In the genomic region with DNA sequence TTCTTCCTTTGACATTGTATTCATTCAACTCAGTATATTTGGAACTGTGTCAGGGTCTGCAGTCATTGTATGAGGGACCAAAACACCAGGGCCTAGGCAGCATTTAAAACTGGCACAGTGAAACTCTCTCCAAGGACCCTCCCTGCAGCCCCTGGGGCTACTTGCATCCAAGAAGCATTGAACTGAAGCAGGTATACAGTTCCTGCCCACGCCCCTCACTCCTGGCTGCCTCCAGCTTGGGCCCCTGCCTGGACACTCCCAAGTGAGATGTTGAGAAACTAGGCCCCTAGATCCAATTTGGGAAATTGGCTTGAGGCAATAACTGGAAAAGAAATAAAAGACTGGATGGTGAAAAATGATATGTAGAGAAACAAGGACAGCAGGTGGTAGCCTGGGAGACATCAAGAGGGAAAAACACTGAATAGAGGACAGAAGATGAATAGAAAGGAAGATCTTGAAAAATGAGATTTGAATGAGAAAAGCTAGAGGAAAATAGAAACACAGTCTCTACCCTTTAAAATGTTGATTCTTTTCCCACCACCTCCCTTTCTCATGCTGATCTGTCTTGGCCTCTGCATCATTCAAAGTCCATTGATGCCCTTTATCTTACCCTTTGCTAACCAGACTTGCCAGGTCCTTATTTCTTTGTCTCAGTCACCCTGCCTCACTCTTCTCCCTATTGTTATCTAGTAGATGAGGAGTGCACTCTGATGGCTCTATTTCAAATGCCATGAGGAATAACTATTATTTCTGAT, we compare ENCODE assay signal across 21 cellular contexts.
DNase-seq lines count a peak whose midpoint lies in the region; TF ChIP-seq lines count a peak whose summit lies in the region.
"Had no signal": no experiment of that assay in that cellular context is flagged by ENCODE, and none has a peak within 500 bp of the region (broad histone marks: within the 10 kb centered on the region; RNA-seq: fewer than 3 reads in every experiment).

No MANE protein-coding gene starts in this region.

- H3K27me3 Mint-ChIP-seq in endodermal cell (ENCODE audit: insufficient read depth): no peaks in the 10 kb centered on the region
- H3K27me3 Mint-ChIP-seq: CD4-positive, CD25-positive, alpha-beta regulatory T cell had no signal

- H3K9me3 ChIP-seq in HUES6 (ENCODE audit: control insufficient read depth, insufficient read depth, low read depth, low read length) (no peaks in the 10 kb centered on the region), endodermal cell (ENCODE audit: control insufficient read depth, low read length) (no peaks in the 10 kb centered on the region), Peyer's patch (peaks cover 0 to 4% (median 0%) of the 10 kb centered on the region in 4 donors)
- H3K9me3 ChIP-seq: BE2C, Caco-2, SK-N-SH had no signal

- H3K27me3 ChIP-seq in HUES6 (ENCODE audit: control insufficient read depth, insufficient read depth, low read length) (no peaks in the 10 kb centered on the region), endodermal cell (ENCODE audit: control insufficient read depth, insufficient read depth, low read length, poor library complexity, severe bottlenecking) (no peaks in the 10 kb centered on the region), Peyer's patch (no peaks in the 10 kb centered on the region)
- H3K27me3 ChIP-seq: BE2C had no signal

- H3K4me3 ChIP-seq in HUES6 (ENCODE audit: low read depth, low read length): peak overlapping the region; percentile 27; the same call in 1 of the 2 replicates
- H3K4me3 ChIP-seq in endodermal cell (ENCODE audit: low read length): no peak overlapping the region
- no peak overlapping the region for H3K4me3 ChIP-seq in Peyer's patch
- H3K4me3 ChIP-seq: GM23248 had no signal

- no peaks in the 10 kb centered on the region for H3K36me3 ChIP-seq in HUES6 (ENCODE audit: control insufficient read depth, insufficient read depth, low read length)
- H3K36me3 ChIP-seq in endodermal cell (ENCODE audit: control insufficient read depth, insufficient read depth, low read length): no peaks in the 10 kb centered on the region
- no peaks in the 10 kb centered on the region for H3K36me3 ChIP-seq in Peyer's patch
- H3K36me3 ChIP-seq: BE2C had no signal

- no peaks in the 10 kb centered on the region for H3K36me3 Mint-ChIP-seq in endodermal cell (ENCODE audit: low read depth)
- H3K36me3 Mint-ChIP-seq: CD4-positive, CD25-positive, alpha-beta regulatory T cell had no signal

- no peak for TF ChIP-seq POLR2A in Peyer's patch (IDR thresholded peaks at IDR 0.05)

- H3K4me3 Mint-ChIP-seq in endodermal cell: no peak overlapping the region
- H3K4me3 Mint-ChIP-seq: CD4-positive, CD25-positive, alpha-beta regulatory T cell had no signal

- no peaks in the 10 kb centered on the region for H3K9me3 Mint-ChIP-seq in endodermal cell

- no peak overlapping the region for H3K27ac Mint-ChIP-seq in endodermal cell
- H3K27ac Mint-ChIP-seq: CD4-positive, CD25-positive, alpha-beta regulatory T cell had no signal

- TF ChIP-seq CTCF in endodermal cell (conservative IDR thresholded peaks at IDR 0.05) (no peak), Peyer's patch (IDR thresholded peaks at IDR 0.05) (no peak)

- H3K9ac ChIP-seq in HUES6 (ENCODE audit: low read length) (no peak overlapping the region), endodermal cell (ENCODE audit: extremely low read depth, low read length, poor library complexity, severe bottlenecking) (no peak overlapping the region)
- H3K9ac ChIP-seq: GM23248, SK-N-SH had no signal

- H3K27ac ChIP-seq in HUES6 (ENCODE audit: low read depth, low read length): no peak overlapping the region
- H3K27ac ChIP-seq in endodermal cell (ENCODE audit: low read depth, low read length): peak overlapping the region; percentile 63
- no peak overlapping the region for H3K27ac ChIP-seq in Peyer's patch
- H3K27ac ChIP-seq: GM23248 had no signal

- H3K4me1 ChIP-seq in HUES6 (ENCODE audit: control insufficient read depth, insufficient read depth, low read length): peaks cover 19% of the 10 kb centered on the region
- no peaks in the 10 kb centered on the region for H3K4me1 ChIP-seq in endodermal cell (ENCODE audit: control insufficient read depth, insufficient read depth, low read length)
- no peaks in the 10 kb centered on the region for H3K4me1 ChIP-seq in Peyer's patch
- H3K4me1 ChIP-seq: BE2C, Caco-2 had no signal

- peaks cover 2% of the 10 kb centered on the region for H3K4me1 Mint-ChIP-seq in endodermal cell
- H3K4me1 Mint-ChIP-seq: CD4-positive, CD25-positive, alpha-beta regulatory T cell had no signal

- DNase-seq in ELF-1 (ENCODE audit: low read depth, low spot score) (peak; percentile 50), endodermal cell (peak; percentile 55), iPS-NIHi11 (ENCODE audit: low spot score) (peak; percentile 48), Peyer's patch (no peak), GOT3 (lab: John Stamatoyannopoulos, UW) (no peak), NCI-H1092 treated with DMSO at 0.1 percent for 48 hours (lab: John Stamatoyannopoulos, UW) (no peak), NCI-H2081 (lab: John Stamatoyannopoulos, UW) (no peak)
- DNase-seq: BE2C; Caco-2; CD4-positive, CD25-positive, alpha-beta regulatory T cell; GF-D8; GM23248; NCI-H1105; NCI-H2107; NCI-H345; NCI-H526; OCI-M1; RPMI8226; SHP77 treated with DMSO at 0.1 percent for 48 hours; SK-N-SH had no signal

- WGBS in endodermal cell (ENCODE audit: insufficient coverage in 1 of 2, insufficient read length in 1 of 2), 2 experiments: 60 to 89% methylated on average over 1 of the region's 1 CpG

Comparison
In these comparisons a context has a peak if more than half of its experiments do, and no peak if none do; other contexts are left out.
1. DNase-seq: peak in ELF-1 (single experiment), endodermal cell (single experiment) and iPS-NIHi11 (single experiment); none in Peyer's patch (0 of 3), GOT3 (single experiment), NCI-H1092 treated with DMSO at 0.1 percent for 48 hours (single experiment) and NCI-H2081 (0 of 2).